Comparison of ENCODE assay signal across 14 cellular contexts in genomic region chr6:15526129-15526764, GRCh38.
DNase-seq lines count a peak whose midpoint lies in the region; ATAC-seq, FAIRE-seq and TF ChIP-seq lines count a peak whose summit lies in the region.
"Had no signal": no experiment of that assay in that cellular context is flagged by ENCODE, and none has a peak within 500 bp of the region (broad histone marks: within the 10 kb centered on the region; RNA-seq: fewer than 3 reads in every experiment).

No MANE protein-coding gene starts in this region.

- H3K4me1 Mint-ChIP-seq in activated CD4-positive, alpha-beta T cell treated with anti-CD3 and anti-CD28 coated beads for 36 hours = peaks cover 33% of the 10 kb centered on the region

- in situ Hi-C loops in GM12878 (cut with MboI) = no loop called here

- TF ChIP-seq RAD21 in GM12878 (IDR thresholded peaks at IDR 0.05; ENCODE audit: insufficient read depth, low read depth, low read length) = no peak

- WGBS in GM12878 (ENCODE audit: insufficient coverage, insufficient replicate concordance, low lambda C conversion rate, missing lambda C conversion rate) = 5% methylated on average over 20 of the region's 20 CpGs
- 81 to 82% methylated on average over 12 to 15 of the region's 20 CpGs for WGBS in esophagus squamous epithelium, 2 donors

- peaks cover 68% of the 10 kb centered on the region for H3K36me3 Mint-ChIP-seq in activated CD4-positive, alpha-beta T cell treated with anti-CD3 and anti-CD28 coated beads for 36 hours (ENCODE audit: low read depth)

- H3K9me3 ChIP-seq in GM12878 (replicated peaks; ENCODE audit: control insufficient read depth, insufficient read depth, low read length) = no peaks in the 10 kb centered on the region
- no peaks in the 10 kb centered on the region for H3K9me3 ChIP-seq in osteoblast (ENCODE audit: low read depth, low read length)
- H3K9me3 ChIP-seq in esophagus squamous epithelium = no peaks in the 10 kb centered on the region
- H3K9me3 ChIP-seq in PC-3 (ENCODE audit: low read length) = no peaks in the 10 kb centered on the region

- no peak for TF ChIP-seq POLR2A in GM12878 (IDR thresholded peaks at IDR 0.05; ENCODE audit: low read depth, low read length)
- no peak for TF ChIP-seq POLR2A in esophagus squamous epithelium (IDR thresholded peaks at IDR 0.05)

- H4K20me1 ChIP-seq in GM12878 (ENCODE audit: control insufficient read depth, insufficient read depth) (no peaks in the 10 kb centered on the region), osteoblast (ENCODE audit: insufficient read depth, low read length) (peaks cover 3% of the 10 kb centered on the region), PC-3 (ENCODE audit: low read length) (no peaks in the 10 kb centered on the region)

- H2AFZ ChIP-seq in GM12878 (ENCODE audit: control insufficient read depth, low read depth, low read length) = no peak overlapping the region
- H2AFZ ChIP-seq in osteoblast (ENCODE audit: low read length) = no peak overlapping the region
- no peak overlapping the region for H2AFZ ChIP-seq in PC-3 (ENCODE audit: low read length)

- CTCF ChIA-PET in activated CD4-positive, alpha-beta T cell treated with anti-CD3 and anti-CD28 coated beads for 36 hours (lab: Charles Lee) = interaction anchor here (1.3 kb wide), 1 partner anchor 18 kb away, joined by 3 read pairs; no protein-coding TSS in a partner anchor
- CTCF ChIA-PET in GM12878 (lab: Yijun Ruan, JAX) (interaction anchor here (2.3 kb wide), 1 partner anchor 97 kb away, joined by 11 read pairs; no protein-coding TSS in a partner anchor), PC-3 (lab: Charles Lee) (no interaction called here), HEK293T (lab: Yijun Ruan, JAX) (no interaction called here)

- SMC1A ChIA-PET in GM12878 (lab: Charles Lee; ENCODE audit: uncharacterized antibody, unreplicated experiment) = interaction anchor here (0.7 to 1.5 kb wide), 3 partner anchors 10 to 89 kb away, joined by 3 to 4 read pairs (median 4); no protein-coding TSS in a partner anchor

- RAD21 ChIA-PET in GM12878 (lab: Charles Lee; ENCODE audit: unreplicated experiment) = interaction anchor here (1.3 kb wide), 1 partner anchor 97 kb away, joined by 4 read pairs; no protein-coding TSS in a partner anchor

- no peaks in the 10 kb centered on the region for H3K4me1 ChIP-seq in GM12878 (ENCODE audit: control insufficient read depth, insufficient read depth, low read length)
- no peaks in the 10 kb centered on the region for H3K4me1 ChIP-seq in osteoblast (ENCODE audit: insufficient read depth, low read length)
- peaks cover 0 to 10% (median 8%) of the 10 kb centered on the region in 3 donors for H3K4me1 ChIP-seq in esophagus squamous epithelium
- H3K4me1 ChIP-seq in PC-3 (ENCODE audit: insufficient read depth, low read length) = no peaks in the 10 kb centered on the region

- no peaks in the 10 kb centered on the region for H3F3A ChIP-seq in PC-3 (ENCODE audit: low read length, unreplicated experiment)

- no TSS peak for BruUV-seq in GM12878 (replicated peaks; lab: Mats Ljungman, UMichigan)
- BruUV-seq in PC-3 (replicated peaks; lab: Mats Ljungman, UMichigan) = no TSS peak

- H3K9ac ChIP-seq in GM12878 (ENCODE audit: control insufficient read depth, insufficient read depth, low read length) (no peak overlapping the region), PC-3 (ENCODE audit: low read length) (no peak overlapping the region)

- intact Hi-C loops in activated CD4-positive, alpha-beta T cell treated with anti-CD3 and anti-CD28 coated beads for 36 hours (cut with DNase I, micrococcal nuclease) = loop anchor here (5.0 to 10.0 kb wide), 2 partner anchors 96 to 679 kb away; no protein-coding TSS in a partner anchor
- intact Hi-C loops in GM12878 (cut with micrococcal nuclease; ENCODE audit: unreplicated experiment) (loop anchor here (2.0 to 5.0 kb wide), 2 partner anchors 95 to 681 kb away; no protein-coding TSS in a partner anchor), esophagus squamous epithelium (cut with DNase I) (no loop called here), PC-3 (cut with micrococcal nuclease) (no loop called here)

- H3K9me3 Mint-ChIP-seq in activated CD4-positive, alpha-beta T cell treated with anti-CD3 and anti-CD28 coated beads for 36 hours (ENCODE audit: low read depth) = peaks cover 6% of the 10 kb centered on the region

- H3K79me2 ChIP-seq in GM12878 (ENCODE audit: control insufficient read depth, insufficient read depth, low read length) (no peaks in the 10 kb centered on the region), osteoblast (ENCODE audit: insufficient read depth, low read length) (no peaks in the 10 kb centered on the region), PC-3 (ENCODE audit: low read length) (no peaks in the 10 kb centered on the region)

- no peak overlapping the region for H3K27ac Mint-ChIP-seq in activated CD4-positive, alpha-beta T cell treated with anti-CD3 and anti-CD28 coated beads for 36 hours

- H3K36me3 ChIP-seq in GM12878 (ENCODE audit: control insufficient read depth in 2 of 2, insufficient read depth in 2 of 2, low read length in 1 of 2) (peaks cover 8 to 11% of the 10 kb centered on the region in 2 experiments), osteoblast (ENCODE audit: insufficient read depth, low read length) (peaks cover 27% of the 10 kb centered on the region), esophagus squamous epithelium (peaks cover 0 to 91% (median 15%) of the 10 kb centered on the region in 3 donors), PC-3 (ENCODE audit: low read depth, low read length) (peaks cover 11% of the 10 kb centered on the region)

- TF ChIP-seq CTCF in GM12878 (IDR thresholded peaks at IDR 0.05 in 2 of 3, conservative IDR thresholded peaks at IDR 0.05 in 1 of 3; ENCODE audit: control insufficient read depth in 2 of 3, extremely low read depth in 1 of 3, insufficient read depth in 1 of 3, low read depth in 3 of 3, low read length in 3 of 3) (no peak), osteoblast (IDR thresholded peaks at IDR 0.05; ENCODE audit: extremely low read depth, low read depth, low read length) (no peak), esophagus squamous epithelium (IDR thresholded peaks at IDR 0.05) (no peak), PC-3 (conservative IDR thresholded peaks at IDR 0.05; ENCODE audit: low read depth, low read length) (no peak)

- DNase-seq in activated CD4-positive, alpha-beta T cell treated with anti-CD3 and anti-CD28 coated beads for 36 hours = no peak
- no peak for DNase-seq in activated CD4-positive, alpha-beta T cell treated with anti-CD3 and anti-CD28 coated beads, Interleukin-2, amount 50 U/mL, for 4 hours
- DNase-seq in GM12878 (ENCODE audit: low read depth, low spot score) (peak; percentile 38), osteoblast (ENCODE audit: insufficient read length, low spot score, missing footprints) (peak; percentile 52), esophagus squamous epithelium (lab: John Stamatoyannopoulos, UW) (no peak), PC-3 (no peak), HEK293T (ENCODE audit: extremely low spot score) (no peak)
- DNase-seq: 8988T; activated effector memory CD4-positive, alpha-beta T cell treated with anti-CD3 and anti-CD28 coated beads, Interleukin-2, amount 50 U/mL, for 16 hours; DMS153; NCI-H1048; NCI-H82; SIG-M5 had no signal

- no peaks in the 10 kb centered on the region for H3K27me3 ChIP-seq in GM12878 (replicated peaks in 1 of 2; ENCODE audit: control insufficient read depth in 2 of 2, insufficient read depth in 2 of 2, low read length in 1 of 2)
- no peaks in the 10 kb centered on the region for H3K27me3 ChIP-seq in osteoblast (ENCODE audit: insufficient read depth, low read length)
- no peaks in the 10 kb centered on the region for H3K27me3 ChIP-seq in esophagus squamous epithelium
- no peaks in the 10 kb centered on the region for H3K27me3 ChIP-seq in PC-3 (ENCODE audit: low read length)

- H3K27ac ChIP-seq in GM12878 (ENCODE audit: control insufficient read depth, insufficient read depth) (no peak overlapping the region), osteoblast (ENCODE audit: low read depth, low read length) (no peak overlapping the region), esophagus squamous epithelium (no peak overlapping the region), PC-3 (ENCODE audit: low read length) (no peak overlapping the region)

- peak; percentile 93 for FAIRE-seq in GM12878 (lab: Jason Lieb, UNC)

- peak; percentile 23 for ATAC-seq in activated CD4-positive, alpha-beta T cell treated with anti-CD3 and anti-CD28 coated beads for 36 hours
- ATAC-seq in GM21529 (IDR thresholded peaks at IDR 0.05; ENCODE audit: unreplicated experiment) (peak; percentile 82), GM12878 (peak; percentile 30), PC-3 (no peak)

- H3K27me3 Mint-ChIP-seq in activated CD4-positive, alpha-beta T cell treated with anti-CD3 and anti-CD28 coated beads for 36 hours = no peaks in the 10 kb centered on the region

- H3K4me3 ChIP-seq in GM12878 (no peak overlapping the region), osteoblast (ENCODE audit: insufficient read depth, low read length) (no peak overlapping the region), esophagus squamous epithelium (no peak overlapping the region), PC-3 (ENCODE audit: low read length) (no peak overlapping the region)

- TF ChIP-seq EP300 in GM12878 (IDR thresholded peaks at IDR 0.05; ENCODE audit: borderline replicate concordance in 1 of 2, control insufficient read depth in 1 of 2, low read depth in 2 of 2, low read length in 2 of 2) = no peak

- H3K4me3 Mint-ChIP-seq in activated CD4-positive, alpha-beta T cell treated with anti-CD3 and anti-CD28 coated beads for 36 hours = no peak overlapping the region

- no peaks in the 10 kb centered on the region for H3K9me2 ChIP-seq in PC-3 (replicated peaks; ENCODE audit: low read length)

- H3K4me2 ChIP-seq in GM12878 (ENCODE audit: control insufficient read depth, insufficient read depth) (peak overlapping the region; percentile 23), osteoblast (ENCODE audit: insufficient read depth, low read length) (no peak overlapping the region), PC-3 (ENCODE audit: low read length) (no peak overlapping the region)

- POLR2A ChIA-PET in activated CD4-positive, alpha-beta T cell treated with anti-CD3 and anti-CD28 coated beads for 36 hours (lab: Charles Lee) = no interaction called here
- POLR2A ChIA-PET in GM12878 (lab: Charles Lee) = no interaction called here
- POLR2A ChIA-PET in PC-3 (lab: Charles Lee; ENCODE audit: unreplicated experiment) = no interaction called here
- POLR2A ChIA-PET in HEK293T (lab: Yijun Ruan, JAX) = no interaction called here

TF ChIP-seq in HEK293T, 16 proteins besides CTCF, POLR2A, EP300 and RAD21 (continues in another document):
- no peak for TF ChIP-seq SP1 (IDR thresholded peaks at IDR 0.05)
- no peak for TF ChIP-seq ZNF384 (IDR thresholded peaks at IDR 0.05)
- no peak for TF ChIP-seq ELF4 (IDR thresholded peaks at IDR 0.05)
- no peak for TF ChIP-seq SUZ12 (IDR thresholded peaks at IDR 0.05)
- TF ChIP-seq LEF1 (IDR thresholded peaks at IDR 0.05; ENCODE audit: borderline replicate concordance) = no peak
- TF ChIP-seq NFRKB (IDR thresholded peaks at IDR 0.05) = no peak
- TF ChIP-seq FOXK2 (IDR thresholded peaks at IDR 0.05) = no peak
- no peak for TF ChIP-seq HDGF (IDR thresholded peaks at IDR 0.05; ENCODE audit: borderline replicate concordance)
- no peak for TF ChIP-seq CTBP1 (IDR thresholded peaks at IDR 0.05; ENCODE audit: borderline replicate concordance)
- TF ChIP-seq ARNT (IDR thresholded peaks at IDR 0.05) = no peak

Comparison
In these comparisons a context has a peak if more than half of its experiments do, and no peak if none do; other contexts are left out.
1. DNase-seq: peak in GM12878 (single experiment) and osteoblast (single experiment); none in activated CD4-positive, alpha-beta T cell treated with anti-CD3 and anti-CD28 coated beads for 36 hours (single experiment), activated CD4-positive, alpha-beta T cell treated with anti-CD3 and anti-CD28 coated beads, Interleukin-2, amount 50 U/mL, for 4 hours (0 of 2), esophagus squamous epithelium (single experiment), PC-3 (single experiment) and HEK293T (single experiment).
2. CTCF ChIA-PET loops: an anchor here in activated CD4-positive, alpha-beta T cell treated with anti-CD3 and anti-CD28 coated beads for 36 hours (1.3 kb wide) and GM12878 (2.3 kb wide); none called in PC-3 and HEK293T.
3. intact Hi-C loops: an anchor here in activated CD4-positive, alpha-beta T cell treated with anti-CD3 and anti-CD28 coated beads for 36 hours (5.0 to 10.0 kb wide) and GM12878 (2.0 to 5.0 kb wide); none called in esophagus squamous epithelium and PC-3.